11 cellular contexts compared by ENCODE assay signal in the genomic region with DNA sequence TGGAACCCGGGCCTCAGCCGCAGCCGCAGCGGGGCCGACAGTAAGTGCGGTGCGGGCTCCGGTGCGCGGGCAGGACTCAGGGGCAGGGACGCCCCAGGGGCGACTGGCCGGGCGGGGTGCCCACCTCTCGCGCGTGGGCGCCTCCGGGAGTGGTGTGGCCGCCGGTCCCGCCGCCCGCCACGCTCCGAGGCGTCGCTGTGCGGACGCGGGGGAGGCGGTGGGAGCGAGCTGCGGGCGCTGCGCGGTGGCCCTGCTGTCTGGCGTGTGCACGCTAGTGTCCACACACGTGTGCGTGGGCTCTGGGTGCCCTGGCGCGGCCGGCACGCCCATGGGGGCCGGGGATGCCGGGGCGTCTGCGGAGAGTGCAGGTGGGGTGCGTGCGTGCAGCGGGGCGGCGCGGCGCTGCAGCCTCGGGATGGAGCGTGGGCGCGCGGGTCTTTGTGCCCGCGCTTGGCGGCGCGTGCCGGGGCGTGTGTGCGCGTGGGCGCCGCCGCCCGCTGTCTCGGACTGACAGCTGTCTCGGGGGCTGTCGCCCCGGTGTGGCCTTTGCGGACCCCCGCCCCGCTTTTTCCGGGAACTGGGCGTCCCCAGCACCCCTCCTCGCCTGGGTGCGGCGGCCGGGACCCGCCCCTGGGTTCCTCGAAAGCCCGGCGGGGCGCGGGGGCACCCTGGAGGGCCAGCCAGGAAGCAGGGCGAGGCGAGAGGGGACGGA. TPM values are rescaled to one million over a fixed set of nuclear protein-coding genes. Genes with fewer than 3 reads are reported as not detected.
DNase-seq lines count a peak whose midpoint lies in the region; ATAC-seq and TF ChIP-seq lines count a peak whose summit lies in the region.
"Had no signal": no experiment of that assay in that cellular context is flagged by ENCODE, and none has a peak within 500 bp of the region (broad histone marks: within the 10 kb centered on the region; RNA-seq: fewer than 3 reads in every experiment).

No MANE protein-coding gene starts in this region.

- no peaks in the 10 kb centered on the region for H3K9me3 ChIP-seq in endodermal cell (ENCODE audit: control insufficient read depth, low read length)

- CTCF ChIA-PET in AG04449 (lab: Yijun Ruan, JAX) (interaction anchor here (1.0 to 10.7 kb wide), 7 partner anchors 9 to 87 kb away, joined by 3 to 166 read pairs (median 10); partner anchors contain the start of genes CATSPERZ, ESRRA and PLCB3), GM10248 (lab: Yijun Ruan, JAX) (interaction anchor here (14.3 kb wide), 1 partner anchor 11 kb away, joined by 186 read pairs; the partner anchor contains the start of genes CATSPERZ and ESRRA)

- ATAC-seq in natural killer cell (peak; percentile 50 to 69 (median 61)), GM21619 (IDR thresholded peaks at IDR 0.05; ENCODE audit: unreplicated experiment) (no peak)

- no peak overlapping the region for H3K27ac ChIP-seq in endodermal cell (ENCODE audit: low read depth, low read length)

- H3K36me3 ChIP-seq in endodermal cell (ENCODE audit: control insufficient read depth, insufficient read depth, low read length): no peaks in the 10 kb centered on the region

- POLR2A ChIA-PET in AG04449 (lab: Yijun Ruan, JAX): no interaction called here
- POLR2A ChIA-PET in GM10248 (lab: Yijun Ruan, JAX): no interaction called here

- DNase-seq in AG04449 (ENCODE audit: low read depth, low spot score) (no peak), NCI-H69 (lab: John Stamatoyannopoulos, UW) (peak; percentile 50), endodermal cell (no peak), natural killer cell (no peak), GM10248 (ENCODE audit: extremely low spot score) (no peak), NCI-H2081 (lab: John Stamatoyannopoulos, UW) (no peak)
- DNase-seq in stimulated activated CD4-positive, alpha-beta T cell treated with anti-CD3 and anti-CD28 coated beads, Interleukin-4, amount 100 ng/mL, for 24 hours: no peak
- DNase-seq: NCI-H510A treated with DMSO at 0.1 percent for 48 hours had no signal

- H3K27me3 Mint-ChIP-seq in endodermal cell (ENCODE audit: insufficient read depth) (peaks cover 76% of the 10 kb centered on the region), natural killer cell (ENCODE audit: low read depth in 2 of 2) (peaks cover 29 to 39% of the 10 kb centered on the region in 2 donors)

- H3K9ac ChIP-seq in endodermal cell (ENCODE audit: extremely low read depth, low read length, poor library complexity, severe bottlenecking): no peak overlapping the region

- H3K27ac Mint-ChIP-seq in endodermal cell: no peak overlapping the region
- H3K27ac Mint-ChIP-seq in natural killer cell: no peak overlapping the region

- H3K4me1 Mint-ChIP-seq in endodermal cell (peaks cover 3% of the 10 kb centered on the region), natural killer cell (peaks cover 7 to 16% of the 10 kb centered on the region in 2 donors)

- peaks cover 77% of the 10 kb centered on the region for H3K27me3 ChIP-seq in endodermal cell (ENCODE audit: control insufficient read depth, insufficient read depth, low read length, poor library complexity, severe bottlenecking)

- peaks cover 5% of the 10 kb centered on the region for H3K36me3 Mint-ChIP-seq in endodermal cell (ENCODE audit: low read depth)
- H3K36me3 Mint-ChIP-seq in natural killer cell: no peaks in the 10 kb centered on the region

- H3K4me3 ChIP-seq in AG04449 (ENCODE audit: low read depth, low read length) (peak overlapping the region; percentile 29), endodermal cell (ENCODE audit: low read length) (no peak overlapping the region)

- H3K4me3 Mint-ChIP-seq in endodermal cell (peak overlapping the region; percentile 40), natural killer cell (no peak overlapping the region)
- H3K4me3 Mint-ChIP-seq: neural crest cell had no signal

- 2 to 3% methylated on average over 44 to 96 of the region's 96 CpGs for WGBS in endodermal cell (ENCODE audit: insufficient coverage in 1 of 2, insufficient read length in 1 of 2), 2 experiments

- TF ChIP-seq CTCF in AG04449 (IDR thresholded peaks at IDR 0.05; ENCODE audit: insufficient read depth, low read length, missing control alignments) (no peak), endodermal cell (conservative IDR thresholded peaks at IDR 0.05) (no peak), natural killer cell (IDR thresholded peaks at IDR 0.05) (no peak), GM10248 (IDR thresholded peaks at IDR 0.05; ENCODE audit: control extremely low read depth, extremely low read depth, low read depth, missing control alignments) (no peak)

- intact Hi-C loops in natural killer cell (cut with micrococcal nuclease): no loop called here

- H3K9me3 Mint-ChIP-seq in endodermal cell: no peaks in the 10 kb centered on the region
- H3K9me3 Mint-ChIP-seq in natural killer cell: no peaks in the 10 kb centered on the region
- H3K9me3 Mint-ChIP-seq: neural crest cell had no signal

- no peaks in the 10 kb centered on the region for H3K4me1 ChIP-seq in endodermal cell (ENCODE audit: control insufficient read depth, insufficient read depth, low read length)

RNA-seq across cellular contexts. Expression of gene KCNK4, which starts 0.8 kb away (rescaled TPM):
- total RNA-seq in endodermal cell: not detected
- polyA plus RNA-seq in endodermal cell (2013, experiment 1 of 2): not detected
- polyA plus RNA-seq in endodermal cell (2013, experiment 2 of 2): not detected
- under 1 TPM in 2 of 3 donors, not detected in 1; 0.30 to 0.86 TPM for total RNA-seq in natural killer cell
- total RNA-seq: dermis microvascular lymphatic vessel endothelial cell, neural crest cell had no signal

RNA-seq across cellular contexts. Expression of gene GPR137, which starts 6.3 kb away (rescaled TPM):
- total RNA-seq in endodermal cell: 10 to 100 TPM; 57.7 to 58.4 TPM
- 40.8 TPM for polyA plus RNA-seq in endodermal cell (2013, experiment 1 of 2)
- 34.5 TPM for polyA plus RNA-seq in endodermal cell (2013, experiment 2 of 2)
- total RNA-seq in natural killer cell: 10 to 100 TPM; 29.1 to 61.3 (median 34.4) TPM

RNA-seq across cellular contexts. Expression of gene BAD, which starts 7.4 kb away (rescaled TPM):
- 10 to 100 TPM; 42.3 to 48.2 TPM for total RNA-seq in endodermal cell
- 43.5 TPM for polyA plus RNA-seq in endodermal cell (2013, experiment 1 of 2)
- polyA plus RNA-seq in endodermal cell (2013, experiment 2 of 2): 42.9 TPM
- 10 to 100 TPM; 30.6 to 35.8 (median 31.6) TPM for total RNA-seq in natural killer cell

RNA-seq across cellular contexts. Expression of gene CATSPERZ, which starts 8.3 kb away (rescaled TPM):
- total RNA-seq in endodermal cell (not detected), natural killer cell (under 1 TPM in 2 of 3 donors, not detected in 1; 0.80 to 0.90 TPM)
- polyA plus RNA-seq in endodermal cell (2013, experiment 1 of 2): not detected
- polyA plus RNA-seq in endodermal cell (2013, experiment 2 of 2): not detected
- total RNA-seq: dermis microvascular lymphatic vessel endothelial cell, neural crest cell had no signal

RNA-seq across cellular contexts. Expression of gene ESRRA, which starts 13.4 kb away (rescaled TPM):
- total RNA-seq in endodermal cell (10 to 100 TPM; 22.8 to 34.5 TPM), natural killer cell (10 to 100 TPM; 47.1 to 51.3 (median 50.0) TPM)
- polyA plus RNA-seq in endodermal cell (2013, experiment 1 of 2): 20.0 TPM
- polyA plus RNA-seq in endodermal cell (2013, experiment 2 of 2): 17.8 TPM
